In genomic region chr3:45031531-45031930, GRCh38 we compare ENCODE assay signal across 35 cellular contexts. TPM values are rescaled to one million over a fixed set of nuclear protein-coding genes. Genes with fewer than 3 reads are reported as not detected.
"Had no signal": no experiment of that assay in that cellular context is flagged by ENCODE, and none has a peak within 500 bp of the region (broad histone marks: within the 10 kb centered on the region; RNA-seq: fewer than 3 reads in every experiment).

No MANE protein-coding gene starts in this region.

- H3K36me3 ChIP-seq: adrenal gland, brain microvascular endothelial cell, breast epithelium had no signal

- FAIRE-seq: astrocyte, TTC549 had no signal

- ATAC-seq: activated CD8-positive, alpha-beta T cell treated with anti-CD3 and anti-CD28 coated beads for 36 hours; activated naive CD4-positive, alpha-beta T cell treated with anti-CD3 and anti-CD28 coated beads, Interleukin-2, amount 50 U/mL, for 72 hours; activated T-cell treated with anti-CD3 and anti-CD28 coated beads, Interleukin-2, amount 50 U/mL, for 4 hours; activated T-cell treated with anti-CD3 and anti-CD28 coated beads, Interleukin-2, amount 50 U/mL, for 72 hours; activated T-helper 17 cell treated with anti-CD3 and anti-CD28 coated beads, Interleukin-2, amount 50 U/mL, for 72 hours; body of pancreas had no signal

- H3K4me3 ChIP-seq: adrenal gland, body of pancreas, breast epithelium had no signal

- DNase-seq: activated B cell treated with CpG ODN at 0.5 μM for 24 hours; activated CD4-positive, alpha-beta memory T cell treated with anti-CD3 and anti-CD28 coated beads for 36 hours; activated CD4-positive, alpha-beta T cell treated with anti-CD3 and anti-CD28 coated beads for 4 hours; activated CD4-positive, alpha-beta T cell treated with anti-CD3 and anti-CD28 coated beads, Interleukin-2, amount 10 ng/mL, durations not matched to agents 24 days and 14 days; activated CD4-positive, alpha-beta T cell treated with anti-CD3 and anti-CD28 coated beads, Interleukin-2, amount 50 U/mL, for 1 hour; activated CD4-positive, alpha-beta T cell treated with anti-CD3 and anti-CD28 coated beads, Interleukin-2, amount 50 U/mL, for 4 hours; activated CD4-positive, CD25-positive, alpha-beta regulatory T cell treated with anti-CD3 and anti-CD28 coated beads, Interleukin-2, amount 50 U/mL, for 72 hours; activated CD8-positive, alpha-beta memory T cell treated with anti-CD3 and anti-CD28 coated beads, Interleukin-2, amount 50 U/mL, for 4 hours; activated CD8-positive, alpha-beta T cell treated with anti-CD3 and anti-CD28 coated beads for 36 hours; activated effector memory CD4-positive, alpha-beta T cell treated with anti-CD3 and anti-CD28 coated beads, Interleukin-2, amount 50 U/mL, for 16 hours; activated gamma-delta T cell treated with Interleukin-2 at 50 U/mL for 16 hours; activated naive CD4-positive, alpha-beta T cell; activated naive CD4-positive, alpha-beta T cell treated with anti-CD3 and anti-CD28 coated beads for 36 hours; activated naive CD4-positive, alpha-beta T cell treated with anti-CD3 and anti-CD28 coated beads, Interleukin-2, amount 50 U/mL, for 16 hours; activated naive CD8-positive, alpha-beta T cell treated with anti-CD3 and anti-CD28 coated beads for 36 hours; activated T-cell treated with anti-CD3 and anti-CD28 coated beads for 4 hours; activated T-cell treated with anti-CD3 and anti-CD28 coated beads, Interleukin-2, amount 50 U/mL, for 1 hour; activated T-cell treated with anti-CD3 and anti-CD28 coated beads, Interleukin-2, amount 50 U/mL, for 4 hours; activated T-cell treated with anti-CD3 and anti-CD28 coated beads, Interleukin-2, amount 50 U/mL, for 72 hours; adrenal gland; amniotic stem cell; aorta; body of pancreas; brain microvascular endothelial cell; central memory CD4-positive, alpha-beta T cell; T-helper 1 cell; T-helper 2 cell; T-helper 9 cell had no signal

- H3K27me3 ChIP-seq: adrenal gland, body of pancreas, brain microvascular endothelial cell had no signal

- H3K27ac ChIP-seq: adrenal gland, body of pancreas, brain microvascular endothelial cell, breast epithelium, VCaP had no signal

- H3K4me1 ChIP-seq: breast epithelium had no signal

- H3K9me3 ChIP-seq: adrenal gland, body of pancreas, breast epithelium had no signal

RNA-seq across cellular contexts. Expression of gene CLEC3B, which starts 5.4 kb away (rescaled TPM):
- total RNA-seq: activated B cell treated with CpG ODN at 0.5 μM for 24 hours; activated CD4-positive, alpha-beta memory T cell treated with anti-CD3 and anti-CD28 coated beads for 36 hours; activated CD4-positive, alpha-beta T cell treated with anti-CD3 and anti-CD28 coated beads, Interleukin-2, amount 10 ng/mL, durations not matched to agents 24 days and 14 days; activated CD8-positive, alpha-beta T cell treated with anti-CD3 and anti-CD28 coated beads for 36 hours; activated naive CD4-positive, alpha-beta T cell treated with anti-CD3 and anti-CD28 coated beads for 36 hours; activated naive CD4-positive, alpha-beta T cell treated with anti-CD3 and anti-CD28 coated beads, Interleukin-2, amount 50 U/mL, for 72 hours; activated naive CD8-positive, alpha-beta T cell treated with anti-CD3 and anti-CD28 coated beads for 36 hours; activated T-helper 1 cell treated with anti-CD3 and anti-CD28 coated beads, Interleukin-12 subunit alpha, Interleukin-12 subunit beta, Interleukin-2, Interleukin-4 antibody, amounts not matched to agents 30 ng/mL and 10 ng/mL and 1 ng/mL, durations not matched to agents 14 hours and 24 hours and 36 hours had no signal
